Comparison of ENCODE assay signal across 11 cellular contexts in genomic region chr7:73909051-73909941, GRCh38. TPM values are rescaled to one million over a fixed set of nuclear protein-coding genes. Genes with fewer than 3 reads are reported as not detected.
DNase-seq lines count a peak whose midpoint lies in the region; ATAC-seq, FAIRE-seq and TF ChIP-seq lines count a peak whose summit lies in the region.
"Had no signal": no experiment of that assay in that cellular context is flagged by ENCODE, and none has a peak within 500 bp of the region (broad histone marks: within the 10 kb centered on the region; RNA-seq: fewer than 3 reads in every experiment).

No MANE protein-coding gene starts in this region.

- H3K9me3 ChIP-seq in sigmoid colon (no peaks in the 10 kb centered on the region), T-helper 17 cell (ENCODE audit: control insufficient read depth, low read length, poor library complexity, severe bottlenecking) (no peaks in the 10 kb centered on the region)
- H3K9me3 ChIP-seq: neutrophil had no signal

- H3K27ac Mint-ChIP-seq in T-helper 17 cell, result no peak overlapping the region

- H3K27me3 Mint-ChIP-seq in T-helper 17 cell, result peaks cover 25% of the 10 kb centered on the region

- no peaks in the 10 kb centered on the region for H3K36me3 ChIP-seq in sigmoid colon
- H3K36me3 ChIP-seq: cardiac muscle cell, neutrophil had no signal

- no peak for TF ChIP-seq CTCF in HL-60 (IDR thresholded peaks at IDR 0.05; ENCODE audit: insufficient read depth, low read length)
- TF ChIP-seq CTCF in sigmoid colon (IDR thresholded peaks at IDR 0.05), result no peak

- WGBS in sigmoid colon, 2 donors, result 50 to 65% methylated on average over 13 of the region's 13 CpGs

- peaks cover 2% of the 10 kb centered on the region for H3K36me3 Mint-ChIP-seq in T-helper 17 cell (ENCODE audit: low read depth)

- H3K4me3 Mint-ChIP-seq in T-helper 17 cell, result no peak overlapping the region

- TF ChIP-seq POLR2A in sigmoid colon (IDR thresholded peaks at IDR 0.05), result no peak

- no peak overlapping the region for H3K4me3 ChIP-seq in HL-60 (replicated peaks; ENCODE audit: insufficient read depth, low read length)
- H3K4me3 ChIP-seq in sigmoid colon, result no peak overlapping the region
- H3K4me3 ChIP-seq: cardiac muscle cell had no signal

- peaks cover 0 to 9% (median 0%) of the 10 kb centered on the region in 4 donors for H3K4me1 ChIP-seq in sigmoid colon

- peak overlapping the region; percentile 94 for H3K27ac ChIP-seq in HL-60 (replicated peaks)
- H3K27ac ChIP-seq in sigmoid colon, result no peak overlapping the region
- H3K27ac ChIP-seq: cardiac muscle cell, neutrophil had no signal

- ATAC-seq in T-helper 17 cell, result no peak

- DNase-seq in HL-60 (ENCODE audit: low read depth in 1 of 2, low spot score in 1 of 2) (peak; percentile 29 to 87), SIG-M5 (lab: John Stamatoyannopoulos, UW) (peak; percentile 10), head of caudate nucleus (peak in 24 of 42 donors; percentile 16 to 60 (median 33)), sigmoid colon (peak; percentile 60), T-helper 17 cell (no peak), GM19240 (ENCODE audit: insufficient read length, low spot score) (no peak), frontal cortex (ENCODE audit: low spot score in 2 of 2) (no peak)
- DNase-seq: activated gamma-delta T cell had no signal

- TF ChIP-seq EP300 in sigmoid colon (IDR thresholded peaks at IDR 0.05), result no peak

- intact Hi-C loops in head of caudate nucleus (cut with DNase I) (no loop called here), sigmoid colon (cut with DNase I) (no loop called here)

- peaks cover 2% of the 10 kb centered on the region for H3K4me1 Mint-ChIP-seq in T-helper 17 cell

- FAIRE-seq in frontal cortex (lab: Jason Lieb, UNC), result no peak

- H3K27me3 ChIP-seq in HL-60 (ENCODE audit: insufficient read depth, poor library complexity, severe bottlenecking) (no peaks in the 10 kb centered on the region), sigmoid colon (no peaks in the 10 kb centered on the region)
- H3K27me3 ChIP-seq: cardiac muscle cell, neutrophil had no signal

RNA-seq across cellular contexts. Expression of gene TMEM270, which starts 48.3 kb away (rescaled TPM):
- total RNA-seq in sigmoid colon (not detected), T-helper 17 cell (not detected), frontal cortex (not detected)
- polyA plus RNA-seq in sigmoid colon, result under 1 TPM in 1 of 3 donors, not detected in 2; 0.39 TPM
- total RNA-seq: cardiac muscle cell had no signal
- polyA plus RNA-seq: cardiac muscle cell, esophagus had no signal

Comparison
In these comparisons a context has a peak if more than half of its experiments do, and no peak if none do; other contexts are left out.
1. DNase-seq: peak in HL-60 (2 of 2), SIG-M5 (single experiment), head of caudate nucleus (24 of 42) and sigmoid colon (single experiment); none in T-helper 17 cell (0 of 3), GM19240 (single experiment) and frontal cortex (0 of 2).